In the genomic region with DNA sequence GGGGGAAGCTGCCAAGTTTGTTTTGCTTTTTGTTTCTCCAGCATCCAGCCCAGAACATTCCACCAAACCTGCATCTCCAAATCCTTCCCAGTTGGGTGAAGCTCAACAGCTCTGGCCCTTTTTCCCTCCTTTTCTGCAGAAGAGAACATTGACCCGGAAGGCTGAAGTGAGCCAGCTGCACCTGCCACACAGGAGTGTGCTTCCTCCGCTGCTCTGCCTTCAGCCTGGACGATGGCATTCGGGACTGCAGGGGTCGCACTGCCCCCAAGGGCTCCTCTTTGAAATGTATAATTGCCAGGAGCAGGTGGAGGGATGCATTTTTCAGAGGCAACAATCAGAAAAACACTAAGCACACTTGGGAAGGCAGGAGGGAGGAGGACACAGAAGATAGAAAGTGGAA, we compare ENCODE assay signal across 19 cellular contexts. TPM values are rescaled to one million over a fixed set of nuclear protein-coding genes. Genes with fewer than 3 reads are reported as not detected.
DNase-seq lines count a peak whose midpoint lies in the region; TF ChIP-seq lines count a peak whose summit lies in the region.
"Had no signal": no experiment of that assay in that cellular context is flagged by ENCODE, and none has a peak within 500 bp of the region (broad histone marks: within the 10 kb centered on the region; RNA-seq: fewer than 3 reads in every experiment).

No MANE protein-coding gene starts in this region.

- H3K4me3 ChIP-seq in Loucy (ENCODE audit: low read length, poor library complexity, severe bottlenecking) (no peak overlapping the region), endodermal cell (ENCODE audit: low read length) (no peak overlapping the region), vagina (no peak overlapping the region)
- H3K4me3 ChIP-seq: HAP-1, Peyer's patch had no signal

- H3K36me3 Mint-ChIP-seq in endodermal cell (ENCODE audit: low read depth), result no peaks in the 10 kb centered on the region
- no peaks in the 10 kb centered on the region for H3K36me3 Mint-ChIP-seq in progenitor cell of endocrine pancreas (ENCODE audit: insufficient read depth)

- no peaks in the 10 kb centered on the region for H3K9me2 ChIP-seq in Loucy (replicated peaks; ENCODE audit: low read depth, low read length)

- TF ChIP-seq CTCF in GM12872 (IDR thresholded peaks at IDR 0.05; ENCODE audit: insufficient read depth, low read depth, low read length) (0 out of 3 replicates have a peak, but pooled peaks have one; percentile 16), Loucy (conservative IDR thresholded peaks at IDR 0.05; ENCODE audit: low read length) (0 out of 2 replicates have a peak, but pooled peaks have one; percentile 10), endodermal cell (conservative IDR thresholded peaks at IDR 0.05) (peak; percentile 69), progenitor cell of endocrine pancreas (IDR thresholded peaks at IDR 0.05; ENCODE audit: unreplicated experiment) (peak; percentile 13), vagina (IDR thresholded peaks at IDR 0.05) (no peak)

- no peaks in the 10 kb centered on the region for H4K20me1 ChIP-seq in Loucy (ENCODE audit: insufficient read depth, low read length, poor library complexity, severe bottlenecking)

- H3K4me2 ChIP-seq in Loucy (ENCODE audit: low read depth, low read length, poor library complexity, severe bottlenecking), result no peak overlapping the region

- H3K4me1 Mint-ChIP-seq in endodermal cell, result no peaks in the 10 kb centered on the region
- H3K4me1 Mint-ChIP-seq in progenitor cell of endocrine pancreas (ENCODE audit: low read depth), result peaks cover 1% of the 10 kb centered on the region

- H3K27me3 Mint-ChIP-seq in endodermal cell (ENCODE audit: insufficient read depth) (peaks cover 2% of the 10 kb centered on the region), progenitor cell of endocrine pancreas (peaks cover 10% of the 10 kb centered on the region)

- WGBS in endodermal cell (ENCODE audit: insufficient coverage in 1 of 2, insufficient read length in 1 of 2), 2 experiments, result 32 to 80% methylated on average over 1 to 5 of the region's 5 CpGs

- no peaks in the 10 kb centered on the region for H3K36me3 ChIP-seq in Loucy (ENCODE audit: insufficient read depth, low read length)
- H3K36me3 ChIP-seq in endodermal cell (ENCODE audit: control insufficient read depth, insufficient read depth, low read length), result no peaks in the 10 kb centered on the region
- H3K36me3 ChIP-seq in vagina, result no peaks in the 10 kb centered on the region
- H3K36me3 ChIP-seq: HAP-1, Peyer's patch had no signal

- no peak overlapping the region for H3K27ac ChIP-seq in endodermal cell (ENCODE audit: low read depth, low read length)
- H3K27ac ChIP-seq in vagina, result no peak overlapping the region
- H3K27ac ChIP-seq: Peyer's patch had no signal

- H3K4me3 Mint-ChIP-seq in endodermal cell (no peak overlapping the region), progenitor cell of endocrine pancreas (ENCODE audit: low read depth) (no peak overlapping the region)
- H3K4me3 Mint-ChIP-seq: CD4-positive, alpha-beta T cell had no signal

- H3K79me2 ChIP-seq in Loucy (ENCODE audit: insufficient read depth, low read length), result no peaks in the 10 kb centered on the region

- no peak for TF ChIP-seq POLR2A in vagina (IDR thresholded peaks at IDR 0.05)

- no peaks in the 10 kb centered on the region for H3K27me3 ChIP-seq in Loucy (ENCODE audit: insufficient read depth, low read length, poor library complexity, severe bottlenecking)
- peaks cover 5% of the 10 kb centered on the region for H3K27me3 ChIP-seq in endodermal cell (ENCODE audit: control insufficient read depth, insufficient read depth, low read length, poor library complexity, severe bottlenecking)
- no peaks in the 10 kb centered on the region for H3K27me3 ChIP-seq in vagina
- H3K27me3 ChIP-seq: Peyer's patch had no signal

- H3K9me3 Mint-ChIP-seq in endodermal cell, result no peaks in the 10 kb centered on the region
- no peaks in the 10 kb centered on the region for H3K9me3 Mint-ChIP-seq in progenitor cell of endocrine pancreas (ENCODE audit: low read depth)
- H3K9me3 Mint-ChIP-seq: CD4-positive, alpha-beta T cell had no signal

- no peaks in the 10 kb centered on the region for H3F3A ChIP-seq in Loucy (ENCODE audit: low read depth)

- intact Hi-C loops in vagina (cut with DNase I), result no loop called here

- no peak overlapping the region for H3K9ac ChIP-seq in Loucy (ENCODE audit: low read depth, low read length, poor library complexity, severe bottlenecking)
- no peak overlapping the region for H3K9ac ChIP-seq in endodermal cell (ENCODE audit: extremely low read depth, low read length, poor library complexity, severe bottlenecking)

- H3K4me1 ChIP-seq in Loucy (ENCODE audit: insufficient read depth, low read length, poor library complexity, severe bottlenecking) (no peaks in the 10 kb centered on the region), endodermal cell (ENCODE audit: control insufficient read depth, insufficient read depth, low read length) (no peaks in the 10 kb centered on the region), vagina (peaks cover 19% of the 10 kb centered on the region)
- H3K4me1 ChIP-seq: HAP-1, Peyer's patch had no signal

- H3K9me3 ChIP-seq in Loucy (ENCODE audit: insufficient read depth, low read depth, low read length) (no peaks in the 10 kb centered on the region), endodermal cell (ENCODE audit: control insufficient read depth, low read length) (no peaks in the 10 kb centered on the region), vagina (no peaks in the 10 kb centered on the region)
- H3K9me3 ChIP-seq: HAP-1, Peyer's patch had no signal

- no peak overlapping the region for H2AFZ ChIP-seq in Loucy (ENCODE audit: low read length)

- H3K27ac Mint-ChIP-seq in endodermal cell, result no peak overlapping the region
- H3K27ac Mint-ChIP-seq in progenitor cell of endocrine pancreas, result no peak overlapping the region
- H3K27ac Mint-ChIP-seq: CD4-positive, alpha-beta T cell had no signal

- DNase-seq in endodermal cell, result peak; percentile 68
- DNase-seq in progenitor cell of endocrine pancreas (ENCODE audit: low spot score, unreplicated experiment), result no peak
- DNase-seq in vagina (ENCODE audit: extremely low spot score in 2 of 2), result no peak
- no peak for DNase-seq in LoVo (ENCODE audit: low spot score)
- no peak for DNase-seq in NCI-H1436 treated with DMSO at 0.1 percent for 48 hours (lab: John Stamatoyannopoulos, UW)
- DNase-seq: CD4-positive, alpha-beta T cell; COR-L47; DMS 273 treated with DMSO at 0.1 percent for 48 hours; KG1; NCI-H1105; NCI-H187; NK-92 treated with Interleukin-12 subunit alpha and Interleukin-12 subunit beta, amount 100 ng/mL, for 24 hours; Peyer's patch had no signal

RNA-seq across cellular contexts. Expression of a gene that starts 41.8 kb away (rescaled TPM):
- total RNA-seq in endodermal cell (under 1 TPM; 0.24 to 0.73 TPM), progenitor cell of endocrine pancreas (5.3 and 6.0 TPM in 2 replicates), vagina (not detected)
- 0.64 TPM for polyA plus RNA-seq in endodermal cell (2013, experiment 1 of 2)
- polyA plus RNA-seq in endodermal cell (2013, experiment 2 of 2), result 0.46 TPM
- total RNA-seq: HT1080, NCI-H460 had no signal
- polyA plus RNA-seq: BJ had no signal

RNA-seq across cellular contexts. Expression of a gene that starts 58.0 kb away (rescaled TPM):
- total RNA-seq in endodermal cell (1 to 10 TPM in 1 of 2 donors, not detected in 1; 2.1 TPM), progenitor cell of endocrine pancreas (0.33 and 0.36 TPM in 2 replicates), vagina (not detected)
- polyA plus RNA-seq in endodermal cell (2013, experiment 1 of 2), result not detected
- not detected for polyA plus RNA-seq in endodermal cell (2013, experiment 2 of 2)
- total RNA-seq: CD4-positive, alpha-beta T cell; HT1080; NCI-H460 had no signal
- polyA plus RNA-seq: BJ had no signal

Comparison
In these comparisons a context has a peak if more than half of its experiments do, and no peak if none do; other contexts are left out.
1. CTCF ChIP-seq: peak in GM12872 (single experiment), Loucy (single experiment), endodermal cell (single experiment) and progenitor cell of endocrine pancreas (single experiment); none in vagina (0 of 3).